26 cellular contexts compared by ENCODE assay signal in the genomic region with DNA sequence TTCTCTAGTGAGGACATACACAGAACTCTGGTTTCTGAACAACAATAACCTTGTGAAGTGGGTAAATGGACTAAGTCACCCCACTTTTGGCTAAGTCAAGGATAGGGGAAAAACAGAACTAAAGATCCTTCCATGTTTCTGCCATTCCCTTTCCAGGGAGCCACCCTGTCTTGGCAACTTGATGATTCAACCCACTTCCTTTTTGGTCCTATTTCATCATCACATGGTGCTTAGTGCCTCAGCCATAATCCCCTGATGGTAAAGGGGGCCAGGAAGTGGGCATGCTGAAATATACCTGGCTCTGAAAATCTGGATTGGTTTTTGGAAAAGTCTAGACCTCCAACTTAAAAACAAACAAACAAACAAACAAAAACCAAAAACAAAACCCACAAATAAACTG.
DNase-seq lines count a peak whose midpoint lies in the region; FAIRE-seq and TF ChIP-seq lines count a peak whose summit lies in the region.
"Had no signal": no experiment of that assay in that cellular context is flagged by ENCODE, and none has a peak within 500 bp of the region (broad histone marks: within the 10 kb centered on the region; RNA-seq: fewer than 3 reads in every experiment).

No MANE protein-coding gene starts in this region.

- H3K4me3 Mint-ChIP-seq in activated naive CD4-positive, alpha-beta T cell treated with anti-CD3 and anti-CD28 coated beads, Interleukin-2, amount 10 ng/mL, durations not matched to agents 7 days and 5 days: no peak overlapping the region
- H3K4me3 Mint-ChIP-seq: activated CD4-positive, alpha-beta memory T cell treated with anti-CD3 and anti-CD28 coated beads, Interleukin-2, amount 10 ng/mL, durations not matched to agents 7 days and 5 days; natural killer cell treated with Interleukin-12 subunit alpha and Interleukin-12 subunit beta and Interleukin-15 and Interleukin-18, amount 100 ng/mL, for 72 hours had no signal

- no peaks in the 10 kb centered on the region for H3K36me3 Mint-ChIP-seq in activated naive CD4-positive, alpha-beta T cell treated with anti-CD3 and anti-CD28 coated beads, Interleukin-2, amount 10 ng/mL, durations not matched to agents 7 days and 5 days
- H3K36me3 Mint-ChIP-seq: natural killer cell treated with Interleukin-12 subunit alpha and Interleukin-12 subunit beta and Interleukin-15 and Interleukin-18, amount 100 ng/mL, for 72 hours had no signal

- TF ChIP-seq POLR2A in H54 (IDR thresholded peaks at IDR 0.05; ENCODE audit: low read depth, low read length): no peak

- H3K4me1 Mint-ChIP-seq in activated naive CD4-positive, alpha-beta T cell treated with anti-CD3 and anti-CD28 coated beads, Interleukin-2, amount 10 ng/mL, durations not matched to agents 7 days and 5 days: no peaks in the 10 kb centered on the region
- H3K4me1 Mint-ChIP-seq: activated CD4-positive, alpha-beta memory T cell treated with anti-CD3 and anti-CD28 coated beads, Interleukin-2, amount 10 ng/mL, durations not matched to agents 7 days and 5 days had no signal

- FAIRE-seq in H54 (lab: Jason Lieb, UNC) (peak; percentile 94), RCC 7860 (lab: Jason Lieb, UNC) (no peak)
- FAIRE-seq: D721Med, GM18507, pancreas had no signal

- DNase-seq in A172 (ENCODE audit: low spot score) (peak; percentile 50), H54 (ENCODE audit: insufficient read length, low spot score) (peak; percentile 18), RCC 7860 (ENCODE audit: low spot score) (peak; percentile 12), fibroblast of gingiva (ENCODE audit: low read depth) (peak; percentile 15), SW 1271 (lab: John Stamatoyannopoulos, UW) (no peak), KG1 (lab: John Stamatoyannopoulos, UW) (no peak)
- no peak for DNase-seq in activated naive CD4-positive, alpha-beta T cell treated with anti-CD3 and anti-CD28 coated beads, Interleukin-2, amount 50 U/mL, for 16 hours
- no peak for DNase-seq in activated naive CD4-positive, alpha-beta T cell treated with anti-CD3 and anti-CD28 coated beads, Interleukin-2, amount 10 ng/mL, durations not matched to agents 7 days and 5 days
- DNase-seq: activated CD4-positive, alpha-beta memory T cell treated with anti-CD3 and anti-CD28 coated beads, Interleukin-2, amount 10 ng/mL, durations not matched to agents 7 days and 5 days; activated gamma-delta T cell treated with Interleukin-2 at 50 U/mL for 16 hours; amygdala; caudate nucleus; dermis blood vessel endothelial cell; head of caudate nucleus; KBM-7; midbrain; NCI-H1417; NCI-H2171; NCI-H69; pancreas; right lobe of liver; stimulated activated CD4-positive, alpha-beta T cell treated with anti-CD3 and anti-CD28 coated beads, Interleukin-15, amount 100 ng/mL, for 24 hours; uterus had no signal

- no peak overlapping the region for H3K27ac Mint-ChIP-seq in activated naive CD4-positive, alpha-beta T cell treated with anti-CD3 and anti-CD28 coated beads, Interleukin-2, amount 10 ng/mL, durations not matched to agents 7 days and 5 days
- H3K27ac Mint-ChIP-seq: activated CD4-positive, alpha-beta memory T cell treated with anti-CD3 and anti-CD28 coated beads, Interleukin-2, amount 10 ng/mL, durations not matched to agents 7 days and 5 days; natural killer cell treated with Interleukin-12 subunit alpha and Interleukin-12 subunit beta and Interleukin-15 and Interleukin-18, amount 100 ng/mL, for 72 hours had no signal

- CTCF ChIA-PET in activated naive CD4-positive, alpha-beta T cell treated with anti-CD3 and anti-CD28 coated beads, Interleukin-2, amount 10 ng/mL, durations not matched to agents 7 days and 5 days (lab: Charles Lee): no interaction called here

- no peaks in the 10 kb centered on the region for H3K27me3 Mint-ChIP-seq in activated naive CD4-positive, alpha-beta T cell treated with anti-CD3 and anti-CD28 coated beads, Interleukin-2, amount 10 ng/mL, durations not matched to agents 7 days and 5 days
- H3K27me3 Mint-ChIP-seq: activated CD4-positive, alpha-beta memory T cell treated with anti-CD3 and anti-CD28 coated beads, Interleukin-2, amount 10 ng/mL, durations not matched to agents 7 days and 5 days had no signal

- no peaks in the 10 kb centered on the region for H3K9me3 Mint-ChIP-seq in activated naive CD4-positive, alpha-beta T cell treated with anti-CD3 and anti-CD28 coated beads, Interleukin-2, amount 10 ng/mL, durations not matched to agents 7 days and 5 days
- H3K9me3 Mint-ChIP-seq: activated CD4-positive, alpha-beta memory T cell treated with anti-CD3 and anti-CD28 coated beads, Interleukin-2, amount 10 ng/mL, durations not matched to agents 7 days and 5 days; natural killer cell treated with Interleukin-12 subunit alpha and Interleukin-12 subunit beta and Interleukin-15 and Interleukin-18, amount 100 ng/mL, for 72 hours had no signal

Comparison
In these comparisons a context has a peak if more than half of its experiments do, and no peak if none do; other contexts are left out.
1. DNase-seq: peak in A172 (single experiment), H54 (single experiment), RCC 7860 (single experiment) and fibroblast of gingiva (single experiment); none in activated naive CD4-positive, alpha-beta T cell treated with anti-CD3 and anti-CD28 coated beads, Interleukin-2, amount 50 U/mL, for 16 hours (single experiment), SW 1271 (0 of 2), KG1 (single experiment) and activated naive CD4-positive, alpha-beta T cell treated with anti-CD3 and anti-CD28 coated beads, Interleukin-2, amount 10 ng/mL, durations not matched to agents 7 days and 5 days (single experiment).